In the genomic region with DNA sequence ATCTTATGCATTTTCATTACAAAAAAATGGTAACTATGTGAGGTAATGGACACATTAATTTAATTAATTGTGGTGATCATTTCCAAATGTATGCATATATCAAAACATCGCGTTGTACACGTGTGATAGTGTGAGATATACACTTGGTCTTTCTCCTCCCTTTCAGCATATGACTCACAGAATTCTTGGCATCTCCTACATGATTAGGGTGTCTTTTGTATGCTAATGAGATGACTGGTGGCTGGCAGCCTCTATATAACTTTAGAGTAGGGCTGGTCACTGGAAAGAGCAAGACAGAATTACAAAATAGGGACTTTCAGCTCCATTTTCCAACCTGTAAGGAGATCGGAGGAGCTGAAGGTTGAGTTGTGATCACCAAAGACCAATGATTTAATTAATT, we compare ENCODE assay signal across 31 cellular contexts.
DNase-seq lines count a peak whose midpoint lies in the region; TF ChIP-seq lines count a peak whose summit lies in the region.
"Had no signal": no experiment of that assay in that cellular context is flagged by ENCODE, and none has a peak within 500 bp of the region (broad histone marks: within the 10 kb centered on the region; RNA-seq: fewer than 3 reads in every experiment).

No MANE protein-coding gene starts in this region.

- no peaks in the 10 kb centered on the region for H3K27me3 Mint-ChIP-seq in MCF 10A (ENCODE audit: insufficient read depth, unreplicated experiment)
- no peaks in the 10 kb centered on the region for H3K27me3 Mint-ChIP-seq in activated CD4-positive, alpha-beta T cell treated with anti-CD3 and anti-CD28 coated beads, Interleukin-2, amount 10 ng/mL, durations not matched to agents 24 days and 14 days
- H3K27me3 Mint-ChIP-seq: CD8-positive, alpha-beta memory T cell had no signal

- in situ Hi-C loops in astrocyte of the cerebellum (cut with HindIII; ENCODE audit: low sequenced_read_pairs), result no loop called here

- H3K4me3 Mint-ChIP-seq in MCF 10A (ENCODE audit: unreplicated experiment), result no peak overlapping the region
- H3K4me3 Mint-ChIP-seq in activated CD4-positive, alpha-beta T cell treated with anti-CD3 and anti-CD28 coated beads, Interleukin-2, amount 10 ng/mL, durations not matched to agents 24 days and 14 days, result no peak overlapping the region
- H3K4me3 Mint-ChIP-seq: activated T-helper 1 cell treated with anti-CD3 and anti-CD28 coated beads, Interleukin-12 subunit alpha, Interleukin-12 subunit beta, Interleukin-2, Interleukin-4 antibody, amounts not matched to agents 30 ng/mL and 10 ng/mL and 1 ng/mL, durations not matched to agents 14 hours and 24 hours and 36 hours; CD8-positive, alpha-beta memory T cell; nephron progenitor cell; WTC11 had no signal

- BruUV-seq in MCF 10A (replicated peaks; lab: Mats Ljungman, UMichigan), result no TSS peak

- H3K4me1 Mint-ChIP-seq in MCF 10A (ENCODE audit: insufficient read depth, unreplicated experiment), result peaks cover 17% of the 10 kb centered on the region
- H3K4me1 Mint-ChIP-seq in activated CD4-positive, alpha-beta T cell treated with anti-CD3 and anti-CD28 coated beads, Interleukin-2, amount 10 ng/mL, durations not matched to agents 24 days and 14 days, result no peaks in the 10 kb centered on the region
- H3K4me1 Mint-ChIP-seq: CD8-positive, alpha-beta memory T cell had no signal

- no peaks in the 10 kb centered on the region for H3K36me3 Mint-ChIP-seq in MCF 10A (ENCODE audit: insufficient read depth, unreplicated experiment)
- H3K36me3 Mint-ChIP-seq in activated CD4-positive, alpha-beta T cell treated with anti-CD3 and anti-CD28 coated beads, Interleukin-2, amount 10 ng/mL, durations not matched to agents 24 days and 14 days (ENCODE audit: low read depth), result no peaks in the 10 kb centered on the region
- H3K36me3 Mint-ChIP-seq: CD8-positive, alpha-beta memory T cell; WTC11 had no signal

- H3K4me1 ChIP-seq in breast epithelium, result no peaks in the 10 kb centered on the region
- H3K4me1 ChIP-seq: right atrium auricular region, tibial artery had no signal

- no peaks in the 10 kb centered on the region for H3K27me3 ChIP-seq in breast epithelium
- H3K27me3 ChIP-seq: esophagus squamous epithelium, right atrium auricular region, tibial artery had no signal

- no peaks in the 10 kb centered on the region for H3K9me3 Mint-ChIP-seq in MCF 10A (ENCODE audit: unreplicated experiment)
- H3K9me3 Mint-ChIP-seq in activated CD4-positive, alpha-beta T cell treated with anti-CD3 and anti-CD28 coated beads, Interleukin-2, amount 10 ng/mL, durations not matched to agents 24 days and 14 days, result no peaks in the 10 kb centered on the region
- H3K9me3 Mint-ChIP-seq: activated T-helper 1 cell treated with anti-CD3 and anti-CD28 coated beads, Interleukin-12 subunit alpha, Interleukin-12 subunit beta, Interleukin-2, Interleukin-4 antibody, amounts not matched to agents 30 ng/mL and 10 ng/mL and 1 ng/mL, durations not matched to agents 14 hours and 24 hours and 36 hours; nephron progenitor cell; WTC11 had no signal

- H3K9me3 ChIP-seq in breast epithelium, result no peaks in the 10 kb centered on the region
- H3K9me3 ChIP-seq: esophagus squamous epithelium, right atrium auricular region, tibial artery had no signal

- TF ChIP-seq CTCF in MCF 10A (IDR thresholded peaks at IDR 0.05; ENCODE audit: unreplicated experiment) (no peak), breast epithelium (IDR thresholded peaks at IDR 0.05) (no peak), astrocyte of the cerebellum (IDR thresholded peaks at IDR 0.05; ENCODE audit: low read depth, low read length, missing control alignments) (no peak), fibroblast of mammary gland (conservative IDR thresholded peaks at IDR 0.05; ENCODE audit: control insufficient read depth, insufficient read depth, low read depth, low read length) (no peak)

- DNase-seq in MCF 10A (ENCODE audit: unreplicated experiment) (peak; percentile 87), breast epithelium (ENCODE audit: low spot score in 2 of 2) (no peak), astrocyte of the cerebellum (ENCODE audit: low read depth) (peak; percentile 44), fibroblast of mammary gland (ENCODE audit: low read depth) (peak; percentile 65), renal cortical epithelial cell (ENCODE audit: low read depth) (peak; percentile 72), Kasumi-1 (lab: John Stamatoyannopoulos, UW) (no peak)
- DNase-seq in activated T-cell treated with anti-CD3 and anti-CD28 coated beads, Interleukin-2, amount 50 U/mL, for 1 hour, result no peak
- DNase-seq in activated CD4-positive, alpha-beta T cell treated with anti-CD3 and anti-CD28 coated beads, Interleukin-2, amount 10 ng/mL, durations not matched to agents 24 days and 14 days, result no peak
- DNase-seq: 8988T; activated CD4-positive, alpha-beta T cell treated with anti-CD3 and anti-CD28 coated beads, Interleukin-2, amount 50 U/mL, for 1 hour; activated naive CD4-positive, alpha-beta T cell treated with anti-CD3 and anti-CD28 coated beads, Interleukin-2, amount 50 U/mL, for 16 hours; AML-193; amniotic stem cell; caudate nucleus; CD8-positive, alpha-beta memory T cell; cortex of kidney; DMS53; esophagus squamous epithelium; GDM1; left cardiac atrium; nephron progenitor cell; PC-9; stimulated activated CD4-positive, alpha-beta T cell treated with anti-CD3 and anti-CD28 coated beads, Interleukin-1b, Interleukin-23, amount 100 ng/mL, for 48 hours; stimulated activated CD8-positive, alpha-beta memory T cell treated with anti-CD3 and anti-CD28 coated beads, Interleukin-4, amount 100 ng/mL, for 48 hours; SW 1271; T1000; tibial artery had no signal

- H3K36me3 ChIP-seq in breast epithelium, result no peaks in the 10 kb centered on the region
- H3K36me3 ChIP-seq: esophagus squamous epithelium, right atrium auricular region, tibial artery had no signal

- CTCF ChIA-PET in MCF 10A (lab: Yijun Ruan, JAX), result interaction anchor here (0.9 kb wide), 1 partner anchor 15 kb away, joined by 3 read pairs; no protein-coding TSS in a partner anchor

- intact Hi-C loops in MCF 10A (cut with micrococcal nuclease) (no loop called here), breast epithelium (cut with DNase I; ENCODE audit: low total_unique reads) (no loop called here)
- intact Hi-C loops in activated CD4-positive, alpha-beta T cell treated with anti-CD3 and anti-CD28 coated beads, Interleukin-2, amount 10 ng/mL, durations not matched to agents 24 days and 14 days (cut with micrococcal nuclease), result no loop called here

- no peak overlapping the region for H3K27ac ChIP-seq in breast epithelium
- H3K27ac ChIP-seq: esophagus squamous epithelium, PC-9, right atrium auricular region, tibial artery had no signal

- no peak for TF ChIP-seq POLR2A in breast epithelium (IDR thresholded peaks at IDR 0.05)

- no peak overlapping the region for H3K27ac Mint-ChIP-seq in MCF 10A (ENCODE audit: low read depth, unreplicated experiment)
- H3K27ac Mint-ChIP-seq in activated CD4-positive, alpha-beta T cell treated with anti-CD3 and anti-CD28 coated beads, Interleukin-2, amount 10 ng/mL, durations not matched to agents 24 days and 14 days, result no peak overlapping the region
- H3K27ac Mint-ChIP-seq: activated T-helper 1 cell treated with anti-CD3 and anti-CD28 coated beads, Interleukin-12 subunit alpha, Interleukin-12 subunit beta, Interleukin-2, Interleukin-4 antibody, amounts not matched to agents 30 ng/mL and 10 ng/mL and 1 ng/mL, durations not matched to agents 14 hours and 24 hours and 36 hours; CD8-positive, alpha-beta memory T cell; nephron progenitor cell; WTC11 had no signal

- POLR2A ChIA-PET in MCF 10A (lab: Yijun Ruan, JAX), result interaction anchor here (0.9 kb wide), 1 partner anchor 90 kb away, joined by 5 read pairs; no protein-coding TSS in a partner anchor

- H3K4me3 ChIP-seq in breast epithelium (no peak overlapping the region), astrocyte of the cerebellum (ENCODE audit: low read depth, low read length) (no peak overlapping the region), fibroblast of mammary gland (ENCODE audit: control insufficient read depth, low read depth, low read length) (no peak overlapping the region)
- H3K4me3 ChIP-seq: esophagus squamous epithelium, PC-9, right atrium auricular region, smooth muscle cell, tibial artery had no signal

Comparison
In these comparisons a context has a peak if more than half of its experiments do, and no peak if none do; other contexts are left out.
1. DNase-seq: peak in MCF 10A (single experiment), astrocyte of the cerebellum (single experiment), fibroblast of mammary gland (single experiment) and renal cortical epithelial cell (single experiment); none in breast epithelium (0 of 2), activated T-cell treated with anti-CD3 and anti-CD28 coated beads, Interleukin-2, amount 50 U/mL, for 1 hour (single experiment), activated CD4-positive, alpha-beta T cell treated with anti-CD3 and anti-CD28 coated beads, Interleukin-2, amount 10 ng/mL, durations not matched to agents 24 days and 14 days (single experiment) and Kasumi-1 (0 of 2).